ENCODE assay signal across 8 cellular contexts in genomic region chr17:74368341-74369152, GRCh38. TPM values are rescaled to one million over a fixed set of nuclear protein-coding genes. Genes with fewer than 3 reads are reported as not detected.
DNase-seq lines count a peak whose midpoint lies in the region; ATAC-seq and TF ChIP-seq lines count a peak whose summit lies in the region.

No MANE protein-coding gene starts in this region.

- no peak for ATAC-seq in HG02571 (IDR thresholded peaks at IDR 0.05; ENCODE audit: unreplicated experiment)

- no peaks in the 10 kb centered on the region for H3K36me3 Mint-ChIP-seq in endodermal cell (ENCODE audit: low read depth)

- WGBS in endodermal cell (ENCODE audit: insufficient coverage in 1 of 2, insufficient read length in 1 of 2), 2 experiments, result 52 to 64% methylated on average over 3 to 14 of the region's 14 CpGs

- no peak overlapping the region for H3K4me3 Mint-ChIP-seq in endodermal cell

- no peak overlapping the region for H3K27ac Mint-ChIP-seq in endodermal cell

- DNase-seq in AG08395 (ENCODE audit: low spot score) (peak; percentile 84), GM19238 (ENCODE audit: insufficient read length, low spot score) (peak; percentile 85), NCI-H69 (lab: John Stamatoyannopoulos, UW) (peak; percentile 86), endodermal cell (peak; percentile 95)
- DNase-seq in activated CD8-positive, alpha-beta memory T cell treated with anti-CD3 and anti-CD28 coated beads, Interleukin-2, amount 50 U/mL, for 24 hours (ENCODE audit: extremely low read depth), result peak; percentile 45
- DNase-seq in stimulated activated CD8-positive, alpha-beta memory T cell treated with anti-CD3 and anti-CD28 coated beads, Interleukin-4, amount 100 ng/mL, for 4 hours (ENCODE audit: low read depth in 2 of 2, low spot score in 1 of 2), result peak; percentile 40 to 55

- no peak overlapping the region for H3K4me3 ChIP-seq in endodermal cell (ENCODE audit: low read length)
- H3K4me3 ChIP-seq in mucosa of stomach (ENCODE audit: low read length), result no peak overlapping the region

- H3K27ac ChIP-seq in endodermal cell (ENCODE audit: low read depth, low read length), result no peak overlapping the region

- H3K9me3 Mint-ChIP-seq in endodermal cell, result no peaks in the 10 kb centered on the region

- no peak overlapping the region for H3K9ac ChIP-seq in endodermal cell (ENCODE audit: extremely low read depth, low read length, poor library complexity, severe bottlenecking)
- H3K9ac ChIP-seq in mucosa of stomach (ENCODE audit: low read length), result peak overlapping the region; percentile 20

- peak; percentile 94 for TF ChIP-seq CTCF in endodermal cell (conservative IDR thresholded peaks at IDR 0.05)

- H3K4me1 ChIP-seq in endodermal cell (ENCODE audit: control insufficient read depth, insufficient read depth, low read length) (no peaks in the 10 kb centered on the region), mucosa of stomach (ENCODE audit: control insufficient read depth, insufficient read depth, low read length) (peaks cover 29% of the 10 kb centered on the region)

- H3K4me1 Mint-ChIP-seq in endodermal cell, result peaks cover 2% of the 10 kb centered on the region

- no peaks in the 10 kb centered on the region for H3K36me3 ChIP-seq in endodermal cell (ENCODE audit: control insufficient read depth, insufficient read depth, low read length)
- no peaks in the 10 kb centered on the region for H3K36me3 ChIP-seq in mucosa of stomach (ENCODE audit: control insufficient read depth, insufficient read depth, low read length)

- H3K27me3 ChIP-seq in endodermal cell (ENCODE audit: control insufficient read depth, insufficient read depth, low read length, poor library complexity, severe bottlenecking) (no peaks in the 10 kb centered on the region), mucosa of stomach (ENCODE audit: control insufficient read depth, insufficient read depth, low read length) (peaks cover 13% of the 10 kb centered on the region)

- H3K9me3 ChIP-seq in endodermal cell (ENCODE audit: control insufficient read depth, low read length), result no peaks in the 10 kb centered on the region
- no peaks in the 10 kb centered on the region for H3K9me3 ChIP-seq in mucosa of stomach (ENCODE audit: control insufficient read depth, low read length)

- H3K27me3 Mint-ChIP-seq in endodermal cell (ENCODE audit: insufficient read depth), result peaks cover 17% of the 10 kb centered on the region

RNA-seq across cellular contexts. Expression of gene GPR142, which starts 1.2 kb away (rescaled TPM):
- under 1 TPM; 0.29 to 0.92 TPM for total RNA-seq in endodermal cell
- 0.21 TPM for polyA plus RNA-seq in endodermal cell (2013, experiment 1 of 2)
- polyA plus RNA-seq in endodermal cell (2013, experiment 2 of 2), result not detected

RNA-seq across cellular contexts. Expression of gene BTBD17, which starts 6.9 kb away (rescaled TPM):
- total RNA-seq in endodermal cell, result under 1 TPM in 1 of 2 donors, not detected in 1; 0.18 TPM
- 14.0 TPM for polyA plus RNA-seq in endodermal cell (2013, experiment 1 of 2)
- polyA plus RNA-seq in endodermal cell (2013, experiment 2 of 2), result 12.0 TPM

RNA-seq across cellular contexts. Expression of gene KIF19, which starts 42.5 kb away (rescaled TPM):
- total RNA-seq in endodermal cell, result 1 to 10 TPM in 1 of 2 donors, under 1 TPM in 1; 0.27 to 2.4 TPM
- polyA plus RNA-seq in endodermal cell (2013, experiment 1 of 2), result 3.7 TPM
- 3.4 TPM for polyA plus RNA-seq in endodermal cell (2013, experiment 2 of 2)

Comparison
In these comparisons a context has a peak if more than half of its experiments do, and no peak if none do; other contexts are left out.
1. DNase-seq: peak in every context shown above with its lines; median percentile 95 in endodermal cell; 86 in NCI-H69; 85 in GM19238; 84 in AG08395; 48 in stimulated activated CD8-positive, alpha-beta memory T cell treated with anti-CD3 and anti-CD28 coated beads, Interleukin-4, amount 100 ng/mL, for 4 hours; 45 in activated CD8-positive, alpha-beta memory T cell treated with anti-CD3 and anti-CD28 coated beads, Interleukin-2, amount 50 U/mL, for 24 hours.